ENCODE assay signal across 11 cellular contexts in genomic region chr1:231407537-231408396, GRCh38. TPM values are rescaled to one million over a fixed set of nuclear protein-coding genes. Genes with fewer than 3 reads are reported as not detected.
DNase-seq lines count a peak whose midpoint lies in the region; ATAC-seq lines count a peak whose summit lies in the region.
"Had no signal": no experiment of that assay in that cellular context is flagged by ENCODE, and none has a peak within 500 bp of the region (broad histone marks: within the 10 kb centered on the region; RNA-seq: fewer than 3 reads in every experiment).

No MANE protein-coding gene starts in this region.

- no peaks in the 10 kb centered on the region for H3K9me3 Mint-ChIP-seq in activated naive CD8-positive, alpha-beta T cell treated with anti-CD3 and anti-CD28 coated beads, Interleukin-2, amount 50 U/mL, for 24 hours
- H3K9me3 Mint-ChIP-seq in activated naive CD8-positive, alpha-beta T cell treated with anti-CD3 and anti-CD28 coated beads for 36 hours: peaks cover 2% of the 10 kb centered on the region
- H3K9me3 Mint-ChIP-seq: type B pancreatic cell had no signal

- H3K9me3 ChIP-seq in right cardiac atrium (ENCODE audit: control insufficient read depth, low read length) (no peaks in the 10 kb centered on the region), aorta (ENCODE audit: control insufficient read depth, low read length) (no peaks in the 10 kb centered on the region)

- no peak for DNase-seq in activated naive CD8-positive, alpha-beta T cell treated with anti-CD3 and anti-CD28 coated beads, Interleukin-2, amount 50 U/mL, for 24 hours
- no peak for DNase-seq in activated naive CD8-positive, alpha-beta T cell treated with anti-CD3 and anti-CD28 coated beads for 36 hours
- DNase-seq in SW480 (ENCODE audit: low spot score) (peak; percentile 50), right cardiac atrium (no peak), aorta (no peak), AG08396 (ENCODE audit: low spot score) (no peak), NCI-H82 treated with DMSO at 0.1 percent for 48 hours (lab: John Stamatoyannopoulos, UW; ENCODE audit: unreplicated experiment) (no peak)
- DNase-seq in activated CD4-positive, alpha-beta T cell treated with anti-CD3 and anti-CD28 coated beads for 48 hours: no peak
- DNase-seq: NCI-H2081 treated with DMSO at 0.1 percent for 48 hours had no signal

- H3K36me3 ChIP-seq in aorta (ENCODE audit: control insufficient read depth in 1 of 2, insufficient read depth in 2 of 2, low read length in 1 of 2): no peaks in the 10 kb centered on the region

- H3K27me3 ChIP-seq in right cardiac atrium (ENCODE audit: control insufficient read depth, insufficient read depth) (no peaks in the 10 kb centered on the region), aorta (ENCODE audit: control insufficient read depth in 1 of 2, insufficient read depth in 2 of 2, low read length in 1 of 2) (no peaks in the 10 kb centered on the region)
- H3K27me3 ChIP-seq: BLaER1 treated with 17β-estradiol and CSF1 and Interleukin-3, amounts not matched to agents 10 nM and 100 nM had no signal

- no peak overlapping the region for H3K4me3 Mint-ChIP-seq in activated naive CD8-positive, alpha-beta T cell treated with anti-CD3 and anti-CD28 coated beads, Interleukin-2, amount 50 U/mL, for 24 hours
- H3K4me3 Mint-ChIP-seq in activated naive CD8-positive, alpha-beta T cell treated with anti-CD3 and anti-CD28 coated beads for 36 hours: no peak overlapping the region
- H3K4me3 Mint-ChIP-seq: type B pancreatic cell had no signal

- no peak overlapping the region for H3K4me3 ChIP-seq in right cardiac atrium (ENCODE audit: low read length)
- H3K4me3 ChIP-seq in aorta (ENCODE audit: low read length in 2 of 2): no peak overlapping the region
- H3K4me3 ChIP-seq: BLaER1 treated with 17β-estradiol and CSF1 and Interleukin-3, amounts not matched to agents 10 nM and 100 nM had no signal

- peaks cover 17% of the 10 kb centered on the region for H3K4me1 Mint-ChIP-seq in activated naive CD8-positive, alpha-beta T cell treated with anti-CD3 and anti-CD28 coated beads, Interleukin-2, amount 50 U/mL, for 24 hours
- H3K4me1 Mint-ChIP-seq in activated naive CD8-positive, alpha-beta T cell treated with anti-CD3 and anti-CD28 coated beads for 36 hours: peaks cover 22% of the 10 kb centered on the region

- no peaks in the 10 kb centered on the region for H3K27me3 Mint-ChIP-seq in activated naive CD8-positive, alpha-beta T cell treated with anti-CD3 and anti-CD28 coated beads, Interleukin-2, amount 50 U/mL, for 24 hours
- no peaks in the 10 kb centered on the region for H3K27me3 Mint-ChIP-seq in activated naive CD8-positive, alpha-beta T cell treated with anti-CD3 and anti-CD28 coated beads for 36 hours
- H3K27me3 Mint-ChIP-seq: type B pancreatic cell had no signal

- intact Hi-C loops in right cardiac atrium (cut with DNase I): no loop called here
- intact Hi-C loops in aorta (cut with DNase I): loop anchor here in 1 of 2 donors (2.0 kb wide), 1 partner anchor 13 kb away; no protein-coding TSS in a partner anchor

- H3K36me3 Mint-ChIP-seq in activated naive CD8-positive, alpha-beta T cell treated with anti-CD3 and anti-CD28 coated beads, Interleukin-2, amount 50 U/mL, for 24 hours (ENCODE audit: low read depth): peaks cover 27% of the 10 kb centered on the region
- peaks cover 19% of the 10 kb centered on the region for H3K36me3 Mint-ChIP-seq in activated naive CD8-positive, alpha-beta T cell treated with anti-CD3 and anti-CD28 coated beads for 36 hours

- H3K4me1 ChIP-seq in right cardiac atrium (ENCODE audit: control insufficient read depth, insufficient read depth, low read length) (peaks cover 16% of the 10 kb centered on the region), aorta (ENCODE audit: control insufficient read depth in 1 of 2, insufficient read depth in 2 of 2, low read length in 2 of 2) (peaks cover 0 to 5% of the 10 kb centered on the region in 2 donors)

- WGBS in right cardiac atrium: 30% methylated on average over 6 of the region's 6 CpGs
- WGBS in aorta, 2 donors: 29 to 34% methylated on average over 6 of the region's 6 CpGs

- no peak overlapping the region for H3K27ac Mint-ChIP-seq in activated naive CD8-positive, alpha-beta T cell treated with anti-CD3 and anti-CD28 coated beads, Interleukin-2, amount 50 U/mL, for 24 hours
- no peak overlapping the region for H3K27ac Mint-ChIP-seq in activated naive CD8-positive, alpha-beta T cell treated with anti-CD3 and anti-CD28 coated beads for 36 hours
- H3K27ac Mint-ChIP-seq: type B pancreatic cell had no signal

- peak; percentile 52 for ATAC-seq in activated naive CD8-positive, alpha-beta T cell treated with anti-CD3 and anti-CD28 coated beads, Interleukin-2, amount 50 U/mL, for 24 hours
- ATAC-seq in right cardiac atrium (peak; percentile 40 to 49), aorta (ENCODE audit: low FRiP score) (no peak)

- H3K27ac ChIP-seq in right cardiac atrium (ENCODE audit: low read length) (peak overlapping the region; percentile 68), aorta (ENCODE audit: low read depth in 1 of 2, low read length in 2 of 2) (peak overlapping the region; percentile 39 to 51)
- H3K27ac ChIP-seq: BLaER1 treated with 17β-estradiol and CSF1 and Interleukin-3, amounts not matched to agents 10 nM and 100 nM had no signal

RNA-seq across cellular contexts. Expression of gene EGLN1, which starts 14.3 kb away (rescaled TPM):
- total RNA-seq in activated naive CD8-positive, alpha-beta T cell treated with anti-CD3 and anti-CD28 coated beads for 36 hours: 10 to 100 TPM; 36.3 to 37.8 TPM
- total RNA-seq in right cardiac atrium: 10 to 100 TPM; 54.1 to 79.9 (median 71.0) TPM
- 27.9 TPM for polyA plus RNA-seq in right cardiac atrium
- 10 to 100 TPM; 35.1 to 50.4 TPM for total RNA-seq in aorta
- 10 to 100 TPM; 11.7 to 21.2 TPM for polyA plus RNA-seq in aorta
